In the genomic region with DNA sequence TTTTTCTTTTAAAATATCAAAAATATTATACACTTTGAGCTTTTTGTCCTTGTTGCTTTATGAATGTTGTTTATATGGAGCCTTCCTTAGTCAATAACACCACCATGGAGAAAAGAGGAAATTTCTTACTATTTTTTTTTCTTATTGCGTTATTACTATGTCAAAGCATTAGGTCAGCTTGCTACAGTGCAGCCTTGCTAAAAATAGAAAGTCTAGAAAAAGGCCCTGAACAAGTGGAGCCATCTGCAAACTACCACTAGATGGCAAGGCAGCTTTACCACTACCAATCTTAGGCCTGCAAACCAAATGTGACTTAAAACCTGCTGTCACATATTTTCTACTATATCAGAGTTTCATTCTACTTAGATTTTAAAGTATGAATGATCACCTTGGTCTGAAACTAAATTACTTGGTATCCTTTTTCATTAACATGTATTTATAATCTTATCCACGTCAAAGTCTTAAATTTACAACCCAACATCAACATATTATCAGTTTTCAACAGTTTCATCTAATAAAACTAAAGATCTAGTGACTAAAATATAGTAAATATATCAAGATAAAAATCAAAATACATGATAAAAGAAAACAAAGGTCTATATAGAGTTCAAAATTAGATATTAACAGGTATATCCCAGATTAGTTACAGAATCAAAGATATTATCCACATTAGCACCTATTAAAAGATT, we compare ENCODE assay signal across 8 cellular contexts.
DNase-seq lines count a peak whose midpoint lies in the region; ATAC-seq, FAIRE-seq and TF ChIP-seq lines count a peak whose summit lies in the region.

No MANE protein-coding gene starts in this region.

- no peaks in the 10 kb centered on the region for H3K36me3 ChIP-seq in SK-N-SH (replicated peaks in 1 of 2; ENCODE audit: control insufficient read depth in 1 of 2, insufficient read depth in 2 of 2, low read length in 1 of 2)

- DNase-seq in CD1c-positive myeloid dendritic cell (ENCODE audit: extremely low spot score) (peak; percentile 88), GM18507 (ENCODE audit: extremely low spot score, insufficient read length, low read depth) (peak; percentile 47), NCI-H1092 (lab: John Stamatoyannopoulos, UW) (peak; percentile 37), SK-N-SH (peak; percentile 66), cerebellar cortex (ENCODE audit: low spot score) (peak; percentile 97), kidney tubule cell (ENCODE audit: low spot score) (peak; percentile 81), substantia nigra (lab: John Stamatoyannopoulos, UW) (peak in 39 of 49 donors; percentile 0 to 85 (median 34))

- no peaks in the 10 kb centered on the region for H3K79me2 ChIP-seq in SK-N-SH (ENCODE audit: insufficient read depth)

- H3K27ac ChIP-seq in SK-N-SH (ENCODE audit: low read depth in 2 of 2, low read length in 1 of 2): peak overlapping the region in 1 of 2 experiments; percentile 50; a peak in 2 of 4 replicates
- H3K27ac ChIP-seq in substantia nigra (ENCODE audit: low read depth, low read length, poor library complexity, severe bottlenecking): no peak overlapping the region

- no peak overlapping the region for H3K4me2 ChIP-seq in SK-N-SH

- peak; percentile 99 for ATAC-seq in HG02852 (IDR thresholded peaks at IDR 0.05; ENCODE audit: unreplicated experiment)

- H3K4me3 ChIP-seq in SK-N-SH (ENCODE audit: low read depth in 2 of 2, low read length in 1 of 2): no peak overlapping the region; a peak in 1 of 4 replicates

- TF ChIP-seq CTCF in SK-N-SH (IDR thresholded peaks at IDR 0.05): peak; percentile 96

- H3K9me3 ChIP-seq in SK-N-SH: no peaks in the 10 kb centered on the region

- TF ChIP-seq EP300 in SK-N-SH (IDR thresholded peaks at IDR 0.05; ENCODE audit: borderline replicate concordance in 1 of 2, low read depth in 1 of 2, low read length in 1 of 2): peak in 1 of 2 experiments; percentile 29; a peak in 1 of 4 replicates

- H3F3A ChIP-seq in SK-N-SH (replicated peaks; ENCODE audit: insufficient read depth): peaks cover 6% of the 10 kb centered on the region

- WGBS in SK-N-SH (ENCODE audit: low lambda C conversion rate): 35% methylated on average over 2 of the region's 2 CpGs

- peak; percentile 92 for FAIRE-seq in GM18507 (lab: Jason Lieb, UNC)

- H2AFZ ChIP-seq in SK-N-SH (ENCODE audit: low read depth): no peak overlapping the region

- no peak overlapping the region for H3K9ac ChIP-seq in SK-N-SH

- peaks cover 0 to 9% of the 10 kb centered on the region in 2 experiments; a peak in 2 of 4 replicates for H3K4me1 ChIP-seq in SK-N-SH (ENCODE audit: control insufficient read depth in 1 of 2, insufficient read depth in 2 of 2, low read depth in 1 of 2, low read length in 1 of 2)

- CTCF ChIA-PET in SK-N-SH (lab: Yijun Ruan, JAX): interaction anchor here (0.6 to 2.4 kb wide), 24 partner anchors 10 to 753 kb away, joined by 3 to 15 read pairs (median 4); a partner anchor contains a TSS

- H3K9me2 ChIP-seq in SK-N-SH: no peaks in the 10 kb centered on the region

- POLR2A ChIA-PET in SK-N-SH (lab: Yijun Ruan, JAX): interaction anchor here (0.7 to 1.0 kb wide), 2 partner anchors 345 to 350 kb away, joined by 3 to 4 read pairs; no protein-coding TSS in a partner anchor

- no peaks in the 10 kb centered on the region for H4K20me1 ChIP-seq in SK-N-SH (ENCODE audit: insufficient read depth)

- peak; percentile 98 for TF ChIP-seq RAD21 in SK-N-SH (IDR thresholded peaks at IDR 0.05; ENCODE audit: low read length)

- H3K27me3 ChIP-seq in SK-N-SH (ENCODE audit: insufficient read depth): no peaks in the 10 kb centered on the region

TF ChIP-seq in SK-N-SH, 30 proteins besides CTCF, POLR2A, EP300 and RAD21:
- TF ChIP-seq, protein P1, sequence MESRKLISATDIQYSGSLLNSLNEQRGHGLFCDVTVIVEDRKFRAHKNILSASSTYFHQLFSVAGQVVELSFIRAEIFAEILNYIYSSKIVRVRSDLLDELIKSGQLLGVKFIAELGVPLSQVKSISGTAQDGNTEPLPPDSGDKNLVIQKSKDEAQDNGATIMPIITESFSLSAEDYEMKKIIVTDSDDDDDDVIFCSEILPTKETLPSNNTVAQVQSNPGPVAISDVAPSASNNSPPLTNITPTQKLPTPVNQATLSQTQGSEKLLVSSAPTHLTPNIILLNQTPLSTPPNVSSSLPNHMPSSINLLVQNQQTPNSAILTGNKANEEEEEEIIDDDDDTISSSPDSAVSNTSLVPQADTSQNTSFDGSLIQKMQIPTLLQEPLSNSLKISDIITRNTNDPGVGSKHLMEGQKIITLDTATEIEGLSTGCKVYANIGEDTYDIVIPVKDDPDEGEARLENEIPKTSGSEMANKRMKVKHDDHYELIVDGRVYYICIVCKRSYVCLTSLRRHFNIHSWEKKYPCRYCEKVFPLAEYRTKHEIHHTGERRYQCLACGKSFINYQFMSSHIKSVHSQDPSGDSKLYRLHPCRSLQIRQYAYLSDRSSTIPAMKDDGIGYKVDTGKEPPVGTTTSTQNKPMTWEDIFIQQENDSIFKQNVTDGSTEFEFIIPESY (IDR thresholded peaks at IDR 0.05; ENCODE audit: borderline replicate concordance, low read depth): no peak
- TF ChIP-seq TAF1 (IDR thresholded peaks at IDR 0.05; ENCODE audit: borderline replicate concordance, low read depth, low read length) (no peak), MXI1 (IDR thresholded peaks at IDR 0.05; ENCODE audit: low read depth, low read length) (0 out of 2 replicates have a peak, but pooled peaks have one; percentile 25), ELF1 (IDR thresholded peaks at IDR 0.05) (no peak), TCF12 (IDR thresholded peaks at IDR 0.05) (peak; percentile 18; the same call in 1 of the 2 replicates), RXRA (IDR thresholded peaks at IDR 0.05; ENCODE audit: borderline replicate concordance, low read depth) (no peak), FOXJ3 (CRISPR knock-in tag; IDR thresholded peaks at IDR 0.05) (no peak), NFIC (IDR thresholded peaks at IDR 0.05; ENCODE audit: borderline replicate concordance) (no peak), EZH2phosphoT487 (IDR thresholded peaks at IDR 0.05; ENCODE audit: borderline replicate concordance, low read depth) (no peak), RCOR1 (IDR thresholded peaks at IDR 0.05; ENCODE audit: low read length) (no peak), MEF2A (IDR thresholded peaks at IDR 0.05; ENCODE audit: borderline replicate concordance, low read depth) (peak; percentile 90), CHD2 (IDR thresholded peaks at IDR 0.05; ENCODE audit: low read length, partially characterized antibody) (no peak), RFX5 (IDR thresholded peaks at IDR 0.05; ENCODE audit: low read length) (no peak), SMC3 (IDR thresholded peaks at IDR 0.05; ENCODE audit: low read depth, low read length) (peak; percentile 91)
- TF ChIP-seq, protein P2, sequence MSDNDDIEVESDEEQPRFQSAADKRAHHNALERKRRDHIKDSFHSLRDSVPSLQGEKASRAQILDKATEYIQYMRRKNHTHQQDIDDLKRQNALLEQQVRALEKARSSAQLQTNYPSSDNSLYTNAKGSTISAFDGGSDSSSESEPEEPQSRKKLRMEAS (IDR thresholded peaks at IDR 0.05; ENCODE audit: low read depth): peak; percentile 25; the same call in 1 of the 2 replicates
- TF ChIP-seq, protein P3, sequence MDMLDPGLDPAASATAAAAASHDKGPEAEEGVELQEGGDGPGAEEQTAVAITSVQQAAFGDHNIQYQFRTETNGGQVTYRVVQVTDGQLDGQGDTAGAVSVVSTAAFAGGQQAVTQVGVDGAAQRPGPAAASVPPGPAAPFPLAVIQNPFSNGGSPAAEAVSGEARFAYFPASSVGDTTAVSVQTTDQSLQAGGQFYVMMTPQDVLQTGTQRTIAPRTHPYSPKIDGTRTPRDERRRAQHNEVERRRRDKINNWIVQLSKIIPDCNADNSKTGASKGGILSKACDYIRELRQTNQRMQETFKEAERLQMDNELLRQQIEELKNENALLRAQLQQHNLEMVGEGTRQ (IDR thresholded peaks at IDR 0.05; ENCODE audit: borderline replicate concordance, low read depth, low read length): no peak
- TF ChIP-seq, protein P4, sequence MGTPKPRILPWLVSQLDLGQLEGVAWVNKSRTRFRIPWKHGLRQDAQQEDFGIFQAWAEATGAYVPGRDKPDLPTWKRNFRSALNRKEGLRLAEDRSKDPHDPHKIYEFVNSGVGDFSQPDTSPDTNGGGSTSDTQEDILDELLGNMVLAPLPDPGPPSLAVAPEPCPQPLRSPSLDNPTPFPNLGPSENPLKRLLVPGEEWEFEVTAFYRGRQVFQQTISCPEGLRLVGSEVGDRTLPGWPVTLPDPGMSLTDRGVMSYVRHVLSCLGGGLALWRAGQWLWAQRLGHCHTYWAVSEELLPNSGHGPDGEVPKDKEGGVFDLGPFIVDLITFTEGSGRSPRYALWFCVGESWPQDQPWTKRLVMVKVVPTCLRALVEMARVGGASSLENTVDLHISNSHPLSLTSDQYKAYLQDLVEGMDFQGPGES (IDR thresholded peaks at IDR 0.05; ENCODE audit: low read depth, low read length): no peak

Comparison
In these comparisons a context has a peak if more than half of its experiments do, and no peak if none do; other contexts are left out.
1. DNase-seq: peak in every context shown above with its lines; median percentile 97 in cerebellar cortex; 88 in CD1c-positive myeloid dendritic cell; 81 in kidney tubule cell; 66 in SK-N-SH; 47 in GM18507; 37 in NCI-H1092; 34 in substantia nigra.